10 cellular contexts compared by ENCODE assay signal in the genomic region with DNA sequence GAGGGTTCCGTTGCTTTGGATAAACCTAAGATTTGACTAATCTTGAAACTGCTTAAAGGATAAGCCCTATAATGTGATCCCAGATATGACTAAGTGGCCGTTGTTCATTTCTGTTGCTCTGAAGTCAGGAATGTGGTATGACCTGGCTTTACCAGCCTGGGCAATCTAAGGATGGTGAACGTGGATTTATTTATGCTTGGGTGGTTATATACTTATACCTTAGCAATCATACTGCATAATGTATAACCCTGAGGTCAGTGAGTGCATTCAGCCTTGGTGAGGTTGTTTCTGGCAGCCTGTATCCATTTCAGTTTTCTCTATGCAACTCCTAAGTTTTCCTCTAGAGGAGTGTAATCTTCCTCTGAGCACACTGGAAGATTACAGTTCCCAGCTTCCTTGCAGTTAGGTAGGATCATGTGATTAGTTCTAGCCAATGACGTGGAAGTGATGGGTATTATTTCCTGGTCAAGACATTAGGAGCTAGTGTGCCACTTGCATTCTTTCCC. TPM values are rescaled to one million over a fixed set of nuclear protein-coding genes. Genes with fewer than 3 reads are reported as not detected.
DNase-seq lines count a peak whose midpoint lies in the region; ATAC-seq, FAIRE-seq and TF ChIP-seq lines count a peak whose summit lies in the region.
"Had no signal": no experiment of that assay in that cellular context is flagged by ENCODE, and none has a peak within 500 bp of the region (broad histone marks: within the 10 kb centered on the region; RNA-seq: fewer than 3 reads in every experiment).

No MANE protein-coding gene starts in this region.

- H2AFZ ChIP-seq in HepG2 (ENCODE audit: low read length) (no peak overlapping the region), SK-N-SH (ENCODE audit: low read depth) (no peak overlapping the region), fibroblast of lung (ENCODE audit: low read length) (no peak overlapping the region)

- H3K9ac ChIP-seq in HepG2 (ENCODE audit: insufficient read depth, low read depth, low read length) (no peak overlapping the region), SK-N-SH (no peak overlapping the region), fibroblast of lung (ENCODE audit: insufficient read depth, low read length) (no peak overlapping the region)

- no peaks in the 10 kb centered on the region for H3K27me3 ChIP-seq in HepG2 (ENCODE audit: control insufficient read depth in 1 of 2, insufficient read depth in 2 of 2, low read length in 2 of 2)
- no peaks in the 10 kb centered on the region for H3K27me3 ChIP-seq in right lobe of liver
- H3K27me3 ChIP-seq in SK-N-SH (ENCODE audit: insufficient read depth), result no peaks in the 10 kb centered on the region
- no peaks in the 10 kb centered on the region for H3K27me3 ChIP-seq in fibroblast of lung (ENCODE audit: control insufficient read depth, insufficient read depth, low read length)

- H3K4me2 ChIP-seq in HepG2 (ENCODE audit: low read depth, low read length) (no peak overlapping the region), SK-N-SH (no peak overlapping the region; the same call in 1 of the 2 replicates), fibroblast of lung (ENCODE audit: extremely low read depth, insufficient read depth, low read length) (no peak overlapping the region)

- H3K4me1 ChIP-seq in HepG2 (ENCODE audit: insufficient read depth, low read length), result peaks cover 38% of the 10 kb centered on the region
- peaks cover 0 to 7% (median 0%) of the 10 kb centered on the region in 4 donors for H3K4me1 ChIP-seq in right lobe of liver
- peaks cover 0 to 19% of the 10 kb centered on the region in 2 experiments; a peak in 1 of 4 replicates for H3K4me1 ChIP-seq in SK-N-SH (ENCODE audit: control insufficient read depth in 1 of 2, insufficient read depth in 2 of 2, low read depth in 1 of 2, low read length in 1 of 2)
- peaks cover 2% of the 10 kb centered on the region for H3K4me1 ChIP-seq in fibroblast of lung (ENCODE audit: control insufficient read depth, extremely low read depth, insufficient read depth, low read length)

- CTCF ChIA-PET in HepG2 (lab: Yijun Ruan, JAX; ENCODE audit: low intra/inter-chr PET ratio, low total read pairs), result no interaction called here
- CTCF ChIA-PET in SK-N-SH (lab: Yijun Ruan, JAX), result interaction anchor here (1.0 to 3.2 kb wide), 3 partner anchors 10 to 197 kb away, joined by 3 to 37 read pairs (median 3); a partner anchor contains a TSS

- TF ChIP-seq CTCF in HepG2 (CRISPR knock-in tag; IDR thresholded peaks at IDR 0.05) (no peak), right lobe of liver (IDR thresholded peaks at IDR 0.05) (no peak), SK-N-SH (IDR thresholded peaks at IDR 0.05) (peak; percentile 16; the same call in 1 of the 2 replicates), fibroblast of lung (conservative IDR thresholded peaks at IDR 0.05 in 1 of 2, IDR thresholded peaks at IDR 0.05 in 1 of 2; ENCODE audit: low read depth in 1 of 2, low read length in 2 of 2) (no peak)

- H4K20me1 ChIP-seq in HepG2 (ENCODE audit: insufficient read depth, low read length), result no peaks in the 10 kb centered on the region
- H4K20me1 ChIP-seq in SK-N-SH (ENCODE audit: insufficient read depth), result peaks cover 10% of the 10 kb centered on the region
- H4K20me1 ChIP-seq in fibroblast of lung (ENCODE audit: control insufficient read depth, extremely low read depth, insufficient read depth, low read length), result no peaks in the 10 kb centered on the region

- no peak overlapping the region for H3K27ac ChIP-seq in HepG2 (ENCODE audit: extremely low read length, insufficient read depth, low read length)
- no peak overlapping the region for H3K27ac ChIP-seq in right lobe of liver
- peak overlapping the region in 1 of 2 experiments; percentile 4; a peak in 1 of 4 replicates for H3K27ac ChIP-seq in SK-N-SH (ENCODE audit: low read depth in 2 of 2, low read length in 1 of 2)
- H3K27ac ChIP-seq in fibroblast of lung (ENCODE audit: insufficient read depth, low read length), result no peak overlapping the region

- peaks cover 4% of the 10 kb centered on the region; the same call in 1 of the 2 replicates for H3K9me3 ChIP-seq in HepG2 (ENCODE audit: low read length)
- H3K9me3 ChIP-seq in right lobe of liver, result no peaks in the 10 kb centered on the region
- H3K9me3 ChIP-seq in SK-N-SH, result 0 out of 2 replicates have a peak, but pooled peaks cover 5% of the 10 kb centered on the region
- H3K9me3 ChIP-seq in fibroblast of lung (ENCODE audit: control insufficient read depth, insufficient read depth, low read depth, low read length), result no peaks in the 10 kb centered on the region

- H3K36me3 ChIP-seq in HepG2 (replicated peaks in 1 of 2; ENCODE audit: control insufficient read depth in 1 of 2, insufficient read depth in 2 of 2, low read length in 2 of 2) (no peaks in the 10 kb centered on the region), right lobe of liver (no peaks in the 10 kb centered on the region), SK-N-SH (replicated peaks in 1 of 2; ENCODE audit: control insufficient read depth in 1 of 2, insufficient read depth in 2 of 2, low read length in 1 of 2) (peaks cover 0 to 3% of the 10 kb centered on the region in 2 experiments), fibroblast of lung (ENCODE audit: control insufficient read depth, insufficient read depth, low read length) (no peaks in the 10 kb centered on the region)

- ATAC-seq in HepG2, result peak; percentile 32; the same call in 1 of the 3 replicates
- ATAC-seq in right lobe of liver, result no peak
- ATAC-seq in GM21825 (IDR thresholded peaks at IDR 0.05; ENCODE audit: unreplicated experiment), result no peak

- no peak for FAIRE-seq in HepG2 (lab: Jason Lieb, UNC)
- FAIRE-seq: islet of Langerhans had no signal

- H3K4me3 ChIP-seq in HepG2 (replicated peaks in 1 of 3; ENCODE audit: insufficient read depth in 1 of 3, low read depth in 2 of 3, low read length in 3 of 3), result no peak overlapping the region
- H3K4me3 ChIP-seq in right lobe of liver, result no peak overlapping the region
- no peak overlapping the region for H3K4me3 ChIP-seq in SK-N-SH (ENCODE audit: low read depth in 2 of 2, low read length in 1 of 2)
- H3K4me3 ChIP-seq in fibroblast of lung (replicated peaks in 1 of 4; ENCODE audit: control extremely low read depth in 1 of 4, insufficient read depth in 1 of 4, low read depth in 3 of 4, low read length in 4 of 4), result no peak overlapping the region

- 92% methylated on average over 4 of the region's 4 CpGs for WGBS in HepG2 (ENCODE audit: low lambda C conversion rate)
- WGBS in right lobe of liver (ENCODE audit: insufficient coverage, low coverage, low lambda C conversion rate, missing lambda C conversion rate), result 93% methylated on average over 4 of the region's 4 CpGs
- 73% methylated on average over 4 of the region's 4 CpGs for WGBS in SK-N-SH (ENCODE audit: low lambda C conversion rate)

- no TSS peak for BruUV-seq in HepG2 (replicated peaks; lab: Mats Ljungman, UMichigan)

- TF ChIP-seq EP300 in HepG2 (IDR thresholded peaks at IDR 0.05; ENCODE audit: low read depth in 2 of 2, low read length in 2 of 2) (no peak), HepG2 (CRISPR knock-in tag; IDR thresholded peaks at IDR 0.05; ENCODE audit: borderline replicate concordance) (no peak), SK-N-SH (IDR thresholded peaks at IDR 0.05; ENCODE audit: borderline replicate concordance in 1 of 2, low read depth in 1 of 2, low read length in 1 of 2) (no peak)

- peaks cover 6% of the 10 kb centered on the region for H3F3A ChIP-seq in SK-N-SH (replicated peaks; ENCODE audit: insufficient read depth)

- in situ Hi-C loops in HepG2 (cut with HindIII; ENCODE audit: extremely low pct_ligation_motif_present, low pct_unique_long_range_greater_than_20kb), result no loop called here
- in situ Hi-C loops in G401 (cut with HindIII; ENCODE audit: low sequenced_read_pairs), result no loop called here

- DNase-seq in HepG2 (ENCODE audit: low spot score), result no peak
- no peak for DNase-seq in right lobe of liver
- DNase-seq in SK-N-SH, result no peak
- DNase-seq in fibroblast of lung (ENCODE audit: low read depth in 2 of 2), result peak; percentile 21 to 71
- no peak for DNase-seq in GM19238 (ENCODE audit: insufficient read length, low spot score)
- no peak for DNase-seq in activated T-cell treated with anti-CD3 and anti-CD28 coated beads, Interleukin-2, amount 50 U/mL, for 1 hour
- DNase-seq in G401 (ENCODE audit: low spot score), result no peak
- DNase-seq: CD8-positive, alpha-beta memory T cell had no signal

- intact Hi-C loops in HepG2 (cut with micrococcal nuclease; ENCODE audit: unreplicated experiment) (loop anchor here (2.0 kb wide), 1 partner anchor 17 kb away; no protein-coding TSS in a partner anchor), right lobe of liver (cut with DNase I) (no loop called here)

- POLR2A ChIA-PET in HepG2 (lab: Yijun Ruan, JAX), result interaction anchor here (1.1 to 1.4 kb wide), 3 partner anchors 9 to 154 kb away, joined by 3 to 6 read pairs (median 3); no protein-coding TSS in a partner anchor
- POLR2A ChIA-PET in SK-N-SH (lab: Yijun Ruan, JAX), result no interaction called here

- TF ChIP-seq RAD21 in HepG2 (CRISPR knock-in tag; IDR thresholded peaks at IDR 0.05), result no peak
- no peak for TF ChIP-seq RAD21 in SK-N-SH (IDR thresholded peaks at IDR 0.05; ENCODE audit: low read length)

- H3K9me2 ChIP-seq in SK-N-SH, result no peaks in the 10 kb centered on the region

- peaks cover 31% of the 10 kb centered on the region for H3K79me2 ChIP-seq in HepG2 (ENCODE audit: insufficient read depth, low read length)
- peaks cover 53% of the 10 kb centered on the region for H3K79me2 ChIP-seq in SK-N-SH (ENCODE audit: insufficient read depth)
- peaks cover 6% of the 10 kb centered on the region for H3K79me2 ChIP-seq in fibroblast of lung (ENCODE audit: control insufficient read depth, insufficient read depth, low read length)

- no peak for TF ChIP-seq POLR2A in HepG2 (IDR thresholded peaks at IDR 0.05; ENCODE audit: insufficient read depth in 1 of 2, low read depth in 2 of 2, low read length in 2 of 2)
- no peak for TF ChIP-seq POLR2A in right lobe of liver (IDR thresholded peaks at IDR 0.05)

RNA-seq across cellular contexts. Expression of a gene that starts 41.9 kb away (rescaled TPM):
- 55.8 and 92.5 TPM in 2 replicates for total RNA-seq in HepG2 (2016; rRNA removed; fragmentation: Illumina TruSeq; extraction: Trizol)
- total RNA-seq in HepG2 (2016; cell fraction: cytosol; rRNA removed; fragmentation: Illumina TruSeq; extraction: Trizol; ENCODE audit: low read depth), result 21.6 and 23.7 TPM in 2 replicates
- 55.1 and 90.5 TPM in 2 replicates for total RNA-seq in HepG2 (2016; cell fraction: insoluble cytoplasmic fraction; rRNA removed; fragmentation: Illumina TruSeq; extraction: Trizol)
- total RNA-seq in HepG2 (2016; cell fraction: membrane; rRNA removed; fragmentation: Illumina TruSeq; extraction: Trizol), result 18.2 and 20.9 TPM in 2 replicates
- total RNA-seq in HepG2 (2016; cell fraction: nucleus; rRNA removed; fragmentation: Illumina TruSeq; extraction: Trizol), result 58.8 and 60.1 TPM in 2 replicates
- polyA plus RNA-seq in HepG2 (2011; rRNA removed), result 41.6 and 43.3 TPM in 2 replicates
- 32.2 and 47.4 TPM in 2 replicates for polyA plus RNA-seq in HepG2 (2011; cell fraction: cytosol; rRNA removed)
- 14.4 and 21.0 TPM in 2 replicates for polyA plus RNA-seq in HepG2 (2011; cell fraction: nucleus; rRNA removed)
- polyA plus RNA-seq in HepG2 (2012), result 31.8 and 35.5 TPM in 2 replicates
- polyA plus RNA-seq in HepG2 (2016; cell fraction: cytosol; fragmentation: Illumina TruSeq; extraction: Trizol; ENCODE audit: low read depth), result 1.6 and 2.2 TPM in 2 replicates
- polyA plus RNA-seq in HepG2 (2016; cell fraction: insoluble cytoplasmic fraction; fragmentation: Illumina TruSeq; extraction: Trizol; ENCODE audit: low read depth), result 69.2 and 71.7 TPM in 2 replicates
- polyA plus RNA-seq in HepG2 (2016; cell fraction: membrane; fragmentation: Illumina TruSeq; extraction: Trizol; ENCODE audit: low read depth), result 7.3 and 8.2 TPM in 2 replicates
- 21.7 and 28.9 TPM in 2 replicates for polyA plus RNA-seq in HepG2 (2016; cell fraction: nucleus; fragmentation: Illumina TruSeq; extraction: Trizol; ENCODE audit: insufficient read depth, low read depth)
- 60.0 and 72.3 TPM in 2 replicates for polyA minus RNA-seq in HepG2 (2011; rRNA and poly(A)+ RNA removed; ENCODE audit: low replicate concordance)
- 50.0 and 63.4 TPM in 2 replicates for polyA minus RNA-seq in HepG2 (2011; cell fraction: cytosol; rRNA and poly(A)+ RNA removed)
- polyA minus RNA-seq in HepG2 (2011; cell fraction: nucleus; rRNA and poly(A)+ RNA removed), result 78.3 and 106 TPM in 2 replicates
- 10 to 100 TPM; 28.9 to 51.6 (median 33.6) TPM for total RNA-seq in right lobe of liver
- 41.2 and 49.8 TPM in 2 replicates for polyA plus RNA-seq in SK-N-SH (2012; rRNA removed)
- polyA plus RNA-seq in SK-N-SH (2012; cell fraction: cytosol; rRNA removed), result 45.9 and 46.5 TPM in 2 replicates
- polyA plus RNA-seq in SK-N-SH (2012; cell fraction: nucleus; rRNA removed), result 19.0 and 26.9 TPM in 2 replicates
- total RNA-seq in fibroblast of lung, result 42.9 and 61.1 TPM in 2 replicates
- 97.6 and 117 TPM in 2 replicates for polyA plus RNA-seq in fibroblast of lung
- 55.2 and 62.3 TPM in 2 replicates for polyA plus RNA-seq in fibroblast of lung (2012)
- polyA minus RNA-seq in fibroblast of lung (ENCODE audit: low replicate concordance), result 84.1 and 89.2 TPM in 2 replicates
- 16.1 and 43.0 TPM in 2 replicates for total RNA-seq in G401 (2014; rRNA removed; shearing (Covaris generic))

RNA-seq across cellular contexts. Expression of a gene that starts 42.1 kb away (rescaled TPM):
- total RNA-seq in HepG2 (2016; rRNA removed; fragmentation: Illumina TruSeq; extraction: Trizol), result 13.5 and 17.8 TPM in 2 replicates
- total RNA-seq in HepG2 (2016; cell fraction: cytosol; rRNA removed; fragmentation: Illumina TruSeq; extraction: Trizol; ENCODE audit: low read depth), result 2.3 and 2.7 TPM in 2 replicates
- 12.7 and 17.3 TPM in 2 replicates for total RNA-seq in HepG2 (2016; cell fraction: insoluble cytoplasmic fraction; rRNA removed; fragmentation: Illumina TruSeq; extraction: Trizol)
- total RNA-seq in HepG2 (2016; cell fraction: membrane; rRNA removed; fragmentation: Illumina TruSeq; extraction: Trizol), result 5.5 and 5.7 TPM in 2 replicates
- 22.9 and 23.1 TPM in 2 replicates for total RNA-seq in HepG2 (2016; cell fraction: nucleus; rRNA removed; fragmentation: Illumina TruSeq; extraction: Trizol)
- polyA plus RNA-seq in HepG2 (2011; rRNA removed), result 3.6 and 5.0 TPM in 2 replicates
- 2.2 and 2.8 TPM in 2 replicates for polyA plus RNA-seq in HepG2 (2011; cell fraction: cytosol; rRNA removed)
- polyA plus RNA-seq in HepG2 (2011; cell fraction: nucleus; rRNA removed), result 3.6 and 3.9 TPM in 2 replicates
- polyA plus RNA-seq in HepG2 (2012), result 3.2 and 5.4 TPM in 2 replicates
- 2.4 and 2.9 TPM in 2 replicates for polyA plus RNA-seq in HepG2 (2016; cell fraction: cytosol; fragmentation: Illumina TruSeq; extraction: Trizol; ENCODE audit: low read depth)
- polyA plus RNA-seq in HepG2 (2016; cell fraction: insoluble cytoplasmic fraction; fragmentation: Illumina TruSeq; extraction: Trizol; ENCODE audit: low read depth), result 8.3 and 10.1 TPM in 2 replicates
- 3.0 and 3.7 TPM in 2 replicates for polyA plus RNA-seq in HepG2 (2016; cell fraction: membrane; fragmentation: Illumina TruSeq; extraction: Trizol; ENCODE audit: low read depth)
- polyA plus RNA-seq in HepG2 (2016; cell fraction: nucleus; fragmentation: Illumina TruSeq; extraction: Trizol; ENCODE audit: insufficient read depth, low read depth), result 9.8 and 12.2 TPM in 2 replicates
- 4.3 and 8.3 TPM in 2 replicates for polyA minus RNA-seq in HepG2 (2011; rRNA and poly(A)+ RNA removed; ENCODE audit: low replicate concordance)
- polyA minus RNA-seq in HepG2 (2011; cell fraction: cytosol; rRNA and poly(A)+ RNA removed), result 4.2 and 4.7 TPM in 2 replicates
- 27.4 and 28.8 TPM in 2 replicates for polyA minus RNA-seq in HepG2 (2011; cell fraction: nucleus; rRNA and poly(A)+ RNA removed)
- 1 to 10 TPM in 4 of 6 experiments, under 1 TPM in 2; 0.86 to 2.0 (median 1.3) TPM for total RNA-seq in right lobe of liver
- 5.7 and 6.5 TPM in 2 replicates for polyA plus RNA-seq in SK-N-SH (2012; rRNA removed)
- 7.4 and 9.9 TPM in 2 replicates for polyA plus RNA-seq in SK-N-SH (2012; cell fraction: cytosol; rRNA removed)
- 4.4 and 9.0 TPM in 2 replicates for polyA plus RNA-seq in SK-N-SH (2012; cell fraction: nucleus; rRNA removed)
- total RNA-seq in fibroblast of lung, result 6.9 and 7.4 TPM in 2 replicates
- polyA plus RNA-seq in fibroblast of lung, result 10.3 and 13.0 TPM in 2 replicates
- 7.3 and 9.0 TPM in 2 replicates for polyA plus RNA-seq in fibroblast of lung (2012)
- 0.75 and 1.8 TPM in 2 replicates for polyA minus RNA-seq in fibroblast of lung (ENCODE audit: low replicate concordance)
- 3.4 and 17.4 TPM in 2 replicates for total RNA-seq in G401 (2014; rRNA removed; shearing (Covaris generic))

Comparison
In these comparisons a context has a peak if more than half of its experiments do, and no peak if none do; other contexts are left out.
1. DNase-seq: peak in fibroblast of lung (2 of 2); none in HepG2 (single experiment), right lobe of liver (0 of 3), SK-N-SH (single experiment), GM19238 (single experiment), activated T-cell treated with anti-CD3 and anti-CD28 coated beads, Interleukin-2, amount 50 U/mL, for 1 hour (single experiment) and G401 (single experiment).